Comparison of ENCODE assay signal across 8 cellular contexts in genomic region chr16:29993903-29994612, GRCh38.
A peak's percentile ranks its signal among the peaks of the same experiment; 100 is the strongest.
DNase-seq lines count a peak whose midpoint lies in the region; ATAC-seq lines count a peak whose summit lies in the region.

No MANE protein-coding gene starts in this region.

- no peak overlapping the region for H3K9ac ChIP-seq in HUES48 (ENCODE audit: low read depth, low read length)
- peak overlapping the region; percentile 99 for H3K9ac ChIP-seq in adipocyte (ENCODE audit: low read length)

- in situ Hi-C loops in ACHN (cut with HindIII; ENCODE audit: low pct_ligation_motif_present, low pct_unique_long_range_greater_than_20kb, low sequenced_read_pairs) = no loop called here

- no peaks in the 10 kb centered on the region for H3K9me3 ChIP-seq in HUES48 (ENCODE audit: control insufficient read depth, insufficient read depth, low read length)
- H3K9me3 ChIP-seq in adipocyte (ENCODE audit: control insufficient read depth, low read length) = no peaks in the 10 kb centered on the region
- no peaks in the 10 kb centered on the region for H3K9me3 ChIP-seq in muscle layer of duodenum (ENCODE audit: control insufficient read depth in 1 of 2, low read length in 2 of 2)

- DNase-seq in adipocyte (ENCODE audit: low read depth) = no peak
- no peak for DNase-seq in ACHN
- DNase-seq in effector CD4-positive, alpha-beta T cell = no peak
- no peak for DNase-seq in GDM1 (lab: John Stamatoyannopoulos, UW)

- peaks cover 5% of the 10 kb centered on the region for H3K79me2 ChIP-seq in ACC112 (ENCODE audit: control insufficient read depth, insufficient read depth, low read length, unreplicated experiment)

- H3K27ac ChIP-seq in ACC112 (ENCODE audit: low read depth, low read length) = peak overlapping the region; percentile 81
- no peak overlapping the region for H3K27ac ChIP-seq in HUES48 (ENCODE audit: low read depth, low read length)
- no peak overlapping the region for H3K27ac ChIP-seq in muscle layer of duodenum (ENCODE audit: low read length)

- H3K4me1 ChIP-seq in ACC112 (ENCODE audit: control insufficient read depth, insufficient read depth, low read length, unreplicated experiment) (peaks cover 18% of the 10 kb centered on the region), HUES48 (ENCODE audit: control insufficient read depth, insufficient read depth, low read length) (peaks cover 5% of the 10 kb centered on the region; the same call in 1 of the 2 replicates), adipocyte (ENCODE audit: control insufficient read depth, insufficient read depth, low read length) (peaks cover 28% of the 10 kb centered on the region), muscle layer of duodenum (ENCODE audit: control insufficient read depth in 1 of 2, insufficient read depth in 2 of 2, low read length in 2 of 2) (peaks cover 20 to 22% of the 10 kb centered on the region in 2 donors)

- H3K27me3 ChIP-seq in ACC112 (ENCODE audit: insufficient read depth, low read length) (no peaks in the 10 kb centered on the region), HUES48 (ENCODE audit: control insufficient read depth, insufficient read depth, low read length) (no peaks in the 10 kb centered on the region), adipocyte (replicated peaks; ENCODE audit: control insufficient read depth, insufficient read depth, low read length) (no peaks in the 10 kb centered on the region), muscle layer of duodenum (ENCODE audit: low read depth, low read length) (no peaks in the 10 kb centered on the region)

- 0 out of 2 replicates have a peak, but pooled peaks cover 4% of the 10 kb centered on the region for H3K36me3 ChIP-seq in ACC112 (ENCODE audit: insufficient read depth, low read length)
- peaks cover 50% of the 10 kb centered on the region for H3K36me3 ChIP-seq in HUES48 (ENCODE audit: control insufficient read depth, insufficient read depth, low read length)
- H3K36me3 ChIP-seq in adipocyte (ENCODE audit: control insufficient read depth, insufficient read depth, low read length, severe bottlenecking) = peaks cover 43% of the 10 kb centered on the region
- peaks cover 21 to 49% of the 10 kb centered on the region in 2 donors for H3K36me3 ChIP-seq in muscle layer of duodenum (ENCODE audit: control insufficient read depth in 1 of 2, insufficient read depth in 2 of 2, low read length in 2 of 2)

- no peak for ATAC-seq in HG02571 (IDR thresholded peaks at IDR 0.05; ENCODE audit: unreplicated experiment)

- no peak overlapping the region for H2AFZ ChIP-seq in ACC112 (ENCODE audit: low read length, unreplicated experiment)

- peak overlapping the region; percentile 92 for H3K4me3 ChIP-seq in ACC112 (ENCODE audit: low read depth, low read length)
- H3K4me3 ChIP-seq in HUES48 (ENCODE audit: low read depth, low read length) = peak overlapping the region; percentile 82; the same call in 1 of the 2 replicates
- peak overlapping the region; percentile 87 for H3K4me3 ChIP-seq in adipocyte (ENCODE audit: low read length)
- peak overlapping the region; percentile 95 to 98 for H3K4me3 ChIP-seq in muscle layer of duodenum (ENCODE audit: low read depth in 1 of 2, low read length in 2 of 2)
